8 cellular contexts compared by ENCODE assay signal in genomic region chrX:38561126-38561868, GRCh38. TPM values are rescaled to one million over a fixed set of nuclear protein-coding genes. Genes with fewer than 3 reads are reported as not detected.
A peak's percentile ranks its signal among the peaks of the same experiment; 100 is the strongest.
DNase-seq lines count a peak whose midpoint lies in the region; ATAC-seq and TF ChIP-seq lines count a peak whose summit lies in the region.

Gene TSPAN7 (plus strand): TSS chrX:38561542. CDS start chrX:38561547, 5 bp downstream.

- H3K36me3 Mint-ChIP-seq in activated CD8-positive, alpha-beta T cell treated with anti-CD3 and anti-CD28 coated beads, Interleukin-2, amount 10 ng/mL, durations not matched to agents 7 days and 5 days (ENCODE audit: low read depth) = no peaks in the 10 kb centered on the region

- H3K4me3 ChIP-seq in lower lobe of right lung = peak within 1 kb of the TSS; percentile 60

- no peak within 1 kb of the TSS for H3K27ac Mint-ChIP-seq in activated CD8-positive, alpha-beta T cell treated with anti-CD3 and anti-CD28 coated beads, Interleukin-2, amount 10 ng/mL, durations not matched to agents 7 days and 5 days

- H3K4me3 Mint-ChIP-seq in activated CD8-positive, alpha-beta T cell treated with anti-CD3 and anti-CD28 coated beads, Interleukin-2, amount 10 ng/mL, durations not matched to agents 7 days and 5 days = peak within 1 kb of the TSS; percentile 71

- H3K27me3 ChIP-seq in lower lobe of right lung (ENCODE audit: low read depth) = no peaks in the 10 kb centered on the region

- CTCF ChIA-PET in activated CD8-positive, alpha-beta T cell treated with anti-CD3 and anti-CD28 coated beads, Interleukin-2, amount 10 ng/mL, durations not matched to agents 7 days and 5 days (lab: Charles Lee) = no interaction called here

- H3K27ac ChIP-seq in lower lobe of right lung = no peak within 1 kb of the TSS

- intact Hi-C loops in lower lobe of right lung (cut with DNase I) = no loop called here

- ATAC-seq in GM18498 (IDR thresholded peaks at IDR 0.05; ENCODE audit: unreplicated experiment) = peak; percentile 86
- ATAC-seq in HG03342 (IDR thresholded peaks at IDR 0.05; ENCODE audit: unreplicated experiment) = peak; percentile 69
- ATAC-seq in activated CD8-positive, alpha-beta T cell treated with anti-CD3 and anti-CD28 coated beads, Interleukin-2, amount 10 ng/mL, durations not matched to agents 7 days and 5 days = peak; percentile 97
- ATAC-seq in lower lobe of right lung = peak; percentile 92 to 97

- peaks cover 15% of the 10 kb centered on the region for H3K27me3 Mint-ChIP-seq in activated CD8-positive, alpha-beta T cell treated with anti-CD3 and anti-CD28 coated beads, Interleukin-2, amount 10 ng/mL, durations not matched to agents 7 days and 5 days (ENCODE audit: low read depth)

- no peaks in the 10 kb centered on the region for H3K36me3 ChIP-seq in lower lobe of right lung

- peaks cover 3% of the 10 kb centered on the region for H3K4me1 Mint-ChIP-seq in activated CD8-positive, alpha-beta T cell treated with anti-CD3 and anti-CD28 coated beads, Interleukin-2, amount 10 ng/mL, durations not matched to agents 7 days and 5 days (ENCODE audit: low read depth)

- peaks cover 3% of the 10 kb centered on the region for H3K4me1 ChIP-seq in lower lobe of right lung

- no peaks in the 10 kb centered on the region for H3K9me3 ChIP-seq in lower lobe of right lung

- TF ChIP-seq CTCF in lower lobe of right lung (IDR thresholded peaks at IDR 0.05) = no peak

- DNase-seq in NCI-H510A (lab: John Stamatoyannopoulos, UW) (peak; percentile 74), ecto neural progenitor cell (ENCODE audit: low spot score) (peak; percentile 85), lower lobe of right lung (peak; percentile 89), NK-92 (lab: John Stamatoyannopoulos, UW; ENCODE audit: unreplicated experiment) (no peak)
- DNase-seq in activated CD8-positive, alpha-beta T cell treated with anti-CD3 and anti-CD28 coated beads, Interleukin-2, amount 10 ng/mL, durations not matched to agents 7 days and 5 days = peak; percentile 79
- peak; percentile 79 for DNase-seq in stimulated activated CD4-positive, alpha-beta T cell treated with anti-CD3 and anti-CD28 coated beads, Interleukin-4, amount 100 ng/mL, for 24 hours

- POLR2A ChIA-PET in activated CD8-positive, alpha-beta T cell treated with anti-CD3 and anti-CD28 coated beads, Interleukin-2, amount 10 ng/mL, durations not matched to agents 7 days and 5 days (lab: Charles Lee) = no interaction called here

- no peaks in the 10 kb centered on the region for H3K9me3 Mint-ChIP-seq in activated CD8-positive, alpha-beta T cell treated with anti-CD3 and anti-CD28 coated beads, Interleukin-2, amount 10 ng/mL, durations not matched to agents 7 days and 5 days (ENCODE audit: insufficient read depth)

RNA-seq across cellular contexts. Expression of gene TSPAN7, which starts in this region (rescaled TPM):
- total RNA-seq in activated CD8-positive, alpha-beta T cell treated with anti-CD3 and anti-CD28 coated beads, Interleukin-2, amount 10 ng/mL, durations not matched to agents 7 days and 5 days = not detected
- 54.6 TPM for total RNA-seq in lower lobe of right lung

Comparison
In these comparisons a context has a peak if more than half of its experiments do, and no peak if none do; other contexts are left out.
1. RNA of gene TSPAN7 (total RNA-seq): 54.6 TPM in lower lobe of right lung (single experiment); not detected in activated CD8-positive, alpha-beta T cell treated with anti-CD3 and anti-CD28 coated beads, Interleukin-2, amount 10 ng/mL, durations not matched to agents 7 days and 5 days; every median in the first group is over 10 times any median in the second.
2. Peak in DNase-seq and ATAC-seq in activated CD8-positive, alpha-beta T cell treated with anti-CD3 and anti-CD28 coated beads, Interleukin-2, amount 10 ng/mL, durations not matched to agents 7 days and 5 days; RNA of the gene not detected or under 1 TPM.
3. Peak in every context shown above with its lines, with median percentiles within 50 percentile points of each other: ATAC-seq.